In genomic region chr15:78795043-78795442, GRCh38 we compare ENCODE assay signal across 16 cellular contexts. TPM values are rescaled to one million over a fixed set of nuclear protein-coding genes. Genes with fewer than 3 reads are reported as not detected.
DNase-seq lines count a peak whose midpoint lies in the region; ATAC-seq and TF ChIP-seq lines count a peak whose summit lies in the region.
"Had no signal": no experiment of that assay in that cellular context is flagged by ENCODE, and none has a peak within 500 bp of the region (broad histone marks: within the 10 kb centered on the region; RNA-seq: fewer than 3 reads in every experiment).

No MANE protein-coding gene starts in this region.

- H3K9me2 ChIP-seq in SK-N-SH (no peaks in the 10 kb centered on the region), HCT116 (ENCODE audit: insufficient read depth) (no peaks in the 10 kb centered on the region)

- no peak for TF ChIP-seq EP300 in SK-N-SH (IDR thresholded peaks at IDR 0.05; ENCODE audit: borderline replicate concordance in 1 of 2, low read depth in 1 of 2, low read length in 1 of 2)

- no peaks in the 10 kb centered on the region for H3K4me1 Mint-ChIP-seq in stimulated activated effector memory CD8-positive, alpha-beta T cell treated with anti-CD3 and anti-CD28 coated beads, Interleukin-12 subunit alpha, Interleukin-12 subunit beta, amount 100 ng/mL, for 72 hours
- H3K4me1 Mint-ChIP-seq: CD14-positive monocyte had no signal

- RAD21 ChIA-PET in HCT116 (lab: Charles Lee; ENCODE audit: low non-redundant PET in 1 of 2, low total read pairs in 2 of 2, uncharacterized antibody in 2 of 2, unreplicated experiment in 2 of 2), result no interaction called here

- peaks cover 4 to 12% of the 10 kb centered on the region in 2 experiments for H3K36me3 ChIP-seq in SK-N-SH (replicated peaks in 1 of 2; ENCODE audit: control insufficient read depth in 1 of 2, insufficient read depth in 2 of 2, low read length in 1 of 2)
- H3K36me3 ChIP-seq in HCT116 (ENCODE audit: control insufficient read depth in 1 of 2, insufficient read depth in 2 of 2, low read length in 2 of 2), result no peaks in the 10 kb centered on the region
- H3K36me3 ChIP-seq in psoas muscle (ENCODE audit: insufficient read depth in 1 of 2, low read depth in 1 of 2), result no peaks in the 10 kb centered on the region

- ATAC-seq in SK-N-SH treated with all-trans-retinoic acid at 6 μM for 48 hours (no peak), HCT116 (no peak), psoas muscle (no peak), GM21360 (IDR thresholded peaks at IDR 0.05; ENCODE audit: unreplicated experiment) (no peak)
- no peak for ATAC-seq in stimulated activated effector memory CD8-positive, alpha-beta T cell treated with anti-CD3 and anti-CD28 coated beads, Interleukin-12 subunit alpha, Interleukin-12 subunit beta, amount 100 ng/mL, for 72 hours

- H3K9ac ChIP-seq in SK-N-SH, result no peak overlapping the region
- no peak overlapping the region for H3K9ac ChIP-seq in HCT116 (ENCODE audit: low read length)
- H3K9ac ChIP-seq: BLaER1, GM23248 had no signal

- H2AFZ ChIP-seq in SK-N-SH (ENCODE audit: low read depth) (no peak overlapping the region), HCT116 (ENCODE audit: low read depth, low read length, poor library complexity, severe bottlenecking) (no peak overlapping the region)
- H2AFZ ChIP-seq: GM23248 had no signal

- no peak overlapping the region for H3K4me3 Mint-ChIP-seq in stimulated activated effector memory CD8-positive, alpha-beta T cell treated with anti-CD3 and anti-CD28 coated beads, Interleukin-12 subunit alpha, Interleukin-12 subunit beta, amount 100 ng/mL, for 72 hours
- H3K4me3 Mint-ChIP-seq: CD14-positive monocyte; CD4-positive, alpha-beta memory T cell had no signal

- H3K4me3 ChIP-seq in SK-N-SH (ENCODE audit: low read depth in 2 of 2, low read length in 1 of 2) (no peak overlapping the region), HCT116 (replicated peaks in 1 of 2; ENCODE audit: low read depth in 1 of 2, low read length in 2 of 2) (no peak overlapping the region), psoas muscle (no peak overlapping the region)
- H3K4me3 ChIP-seq: BLaER1, GM23248 had no signal

- H3F3A ChIP-seq in SK-N-SH (replicated peaks; ENCODE audit: insufficient read depth), result no peaks in the 10 kb centered on the region

- DNase-seq in SK-N-SH (no peak), HCT116 (ENCODE audit: low read depth, low spot score) (no peak), RWPE1 (ENCODE audit: low spot score) (no peak), psoas muscle (no peak)
- no peak for DNase-seq in stimulated activated effector memory CD8-positive, alpha-beta T cell treated with anti-CD3 and anti-CD28 coated beads, Interleukin-12 subunit alpha, Interleukin-12 subunit beta, amount 100 ng/mL, for 72 hours (ENCODE audit: low spot score in 2 of 2)
- DNase-seq: CD4-positive, alpha-beta memory T cell; DMS153; DMS79; GDM1; GM23248; HCEC 1CT had no signal

- H3K9me3 ChIP-seq in SK-N-SH (no peaks in the 10 kb centered on the region), HCT116 (ENCODE audit: control insufficient read depth in 1 of 2, insufficient read depth in 1 of 2, low read depth in 1 of 2, low read length in 2 of 2) (no peaks in the 10 kb centered on the region), psoas muscle (no peaks in the 10 kb centered on the region)
- H3K9me3 ChIP-seq: BLaER1 had no signal

- TF ChIP-seq CTCF in SK-N-SH (IDR thresholded peaks at IDR 0.05) (no peak), HCT116 (IDR thresholded peaks at IDR 0.05 in 2 of 3, conservative IDR thresholded peaks at IDR 0.05 in 1 of 3; ENCODE audit: borderline replicate concordance in 1 of 3, insufficient read depth in 1 of 3, low read depth in 2 of 3, low read length in 2 of 3) (no peak), RWPE1 (conservative IDR thresholded peaks at IDR 0.05; ENCODE audit: low read depth) (no peak), psoas muscle (IDR thresholded peaks at IDR 0.05) (no peak)

- intact Hi-C loops in HCT116 (cut with micrococcal nuclease) (no loop called here), psoas muscle (cut with DNase I) (no loop called here)

- H3K27me3 ChIP-seq in SK-N-SH (ENCODE audit: insufficient read depth) (no peaks in the 10 kb centered on the region), HCT116 (ENCODE audit: insufficient read depth, low read length) (no peaks in the 10 kb centered on the region), psoas muscle (ENCODE audit: insufficient read depth in 3 of 3, low read length in 2 of 3) (no peaks in the 10 kb centered on the region)
- H3K27me3 ChIP-seq: BLaER1 had no signal

- H3K4me1 ChIP-seq in SK-N-SH (ENCODE audit: control insufficient read depth in 1 of 2, insufficient read depth in 2 of 2, low read depth in 1 of 2, low read length in 1 of 2), result peaks cover 0 to 6% of the 10 kb centered on the region in 2 experiments; a peak in 1 of 4 replicates
- H3K4me1 ChIP-seq in HCT116 (ENCODE audit: control insufficient read depth in 1 of 2, insufficient read depth in 2 of 2, low read length in 2 of 2), result peaks cover 9 to 14% of the 10 kb centered on the region in 2 experiments
- H3K4me1 ChIP-seq in psoas muscle, result no peaks in the 10 kb centered on the region
- H3K4me1 ChIP-seq: BLaER1 had no signal

- H3K79me2 ChIP-seq in SK-N-SH (ENCODE audit: insufficient read depth) (no peaks in the 10 kb centered on the region), HCT116 (ENCODE audit: insufficient read depth, low read length) (no peaks in the 10 kb centered on the region)

- BruUV-seq in HCT116 (replicated peaks; lab: Mats Ljungman, UMichigan), result no TSS peak

- POLR2A ChIA-PET in SK-N-SH (lab: Yijun Ruan, JAX) (no interaction called here), HCT116 (lab: Charles Lee) (no interaction called here), RWPE1 (lab: Yijun Ruan, JAX; ENCODE audit: low non-redundant PET) (no interaction called here)

- no peak for TF ChIP-seq POLR2A in HCT116 (IDR thresholded peaks at IDR 0.05; ENCODE audit: borderline replicate concordance, extremely low read depth, insufficient read depth, insufficient read length)

- H4K20me1 ChIP-seq in SK-N-SH (ENCODE audit: insufficient read depth), result no peaks in the 10 kb centered on the region
- H4K20me1 ChIP-seq in HCT116 (ENCODE audit: insufficient read depth), result no peaks in the 10 kb centered on the region

- TF ChIP-seq RAD21 in SK-N-SH (IDR thresholded peaks at IDR 0.05; ENCODE audit: low read length) (no peak), HCT116 (IDR thresholded peaks at IDR 0.05; ENCODE audit: low read depth) (no peak)

- no peak overlapping the region for H3K4me2 ChIP-seq in SK-N-SH
- no peak overlapping the region for H3K4me2 ChIP-seq in HCT116 (ENCODE audit: low read length)
- H3K4me2 ChIP-seq: BLaER1 had no signal

- CTCF ChIA-PET in SK-N-SH (lab: Yijun Ruan, JAX) (interaction anchor here (1.3 to 3.9 kb wide), 2 partner anchors 15 to 17 kb away, joined by 4 to 23 read pairs; partner anchors contain the start of gene ADAMTS7), HCT116 (lab: Charles Lee) (interaction anchor here (1.0 kb wide), 1 partner anchor 15 kb away, joined by 3 read pairs; no protein-coding TSS in a partner anchor), RWPE1 (lab: Yijun Ruan, JAX) (no interaction called here)

- H3K9me3 Mint-ChIP-seq in stimulated activated effector memory CD8-positive, alpha-beta T cell treated with anti-CD3 and anti-CD28 coated beads, Interleukin-12 subunit alpha, Interleukin-12 subunit beta, amount 100 ng/mL, for 72 hours, result no peaks in the 10 kb centered on the region
- H3K9me3 Mint-ChIP-seq: CD14-positive monocyte; CD4-positive, alpha-beta memory T cell had no signal

- H3K36me3 Mint-ChIP-seq in stimulated activated effector memory CD8-positive, alpha-beta T cell treated with anti-CD3 and anti-CD28 coated beads, Interleukin-12 subunit alpha, Interleukin-12 subunit beta, amount 100 ng/mL, for 72 hours, result no peaks in the 10 kb centered on the region
- H3K36me3 Mint-ChIP-seq: CD14-positive monocyte; CD4-positive, alpha-beta memory T cell had no signal

- H3K27ac ChIP-seq in SK-N-SH (ENCODE audit: low read depth in 2 of 2, low read length in 1 of 2) (no peak overlapping the region), HCT116 (ENCODE audit: low read depth, low read length) (no peak overlapping the region), RWPE1 (peak overlapping the region; percentile 88), psoas muscle (no peak overlapping the region)
- H3K27ac ChIP-seq: 22Rv1, GM23248 had no signal

- H3K27ac Mint-ChIP-seq in stimulated activated effector memory CD8-positive, alpha-beta T cell treated with anti-CD3 and anti-CD28 coated beads, Interleukin-12 subunit alpha, Interleukin-12 subunit beta, amount 100 ng/mL, for 72 hours, result peak overlapping the region; percentile 32
- H3K27ac Mint-ChIP-seq: CD4-positive, alpha-beta memory T cell had no signal

TF ChIP-seq in SK-N-SH, 30 proteins besides CTCF, POLR2A, EP300 and RAD21 (continues in another document):
- TF ChIP-seq RXRA (IDR thresholded peaks at IDR 0.05; ENCODE audit: borderline replicate concordance, low read depth), result no peak
- no peak for TF ChIP-seq FOXJ3 (CRISPR knock-in tag; IDR thresholded peaks at IDR 0.05)
- TF ChIP-seq TAF1 (IDR thresholded peaks at IDR 0.05; ENCODE audit: borderline replicate concordance, low read depth, low read length), result no peak

TF ChIP-seq in SK-N-SH treated with all-trans-retinoic acid at 6 μM for 48 hours, 23 proteins besides CTCF, POLR2A, EP300 and RAD21 (continues in another document):
- TF ChIP-seq RARB (CRISPR knock-in tag; IDR thresholded peaks at IDR 0.05) (no peak), CSDC2 (CRISPR knock-in tag; IDR thresholded peaks at IDR 0.05) (no peak)

TF ChIP-seq in HCT116, 20 proteins besides CTCF, POLR2A, EP300 and RAD21 (continues in another document):
- TF ChIP-seq ZNF274 (IDR thresholded peaks at IDR 0.05; ENCODE audit: low read depth, low read length), result no peak

RNA-seq across cellular contexts. Expression of gene ADAMTS7, which starts 16.2 kb away (rescaled TPM):
- polyA plus RNA-seq in SK-N-SH (2012; rRNA removed) (12.7 and 17.9 TPM in 2 replicates), psoas muscle (under 1 TPM; 0.32 to 0.61 (median 0.59) TPM)
- polyA plus RNA-seq in SK-N-SH (2012; cell fraction: cytosol; rRNA removed), result 5.1 and 9.1 TPM in 2 replicates
- polyA plus RNA-seq in SK-N-SH (2012; cell fraction: nucleus; rRNA removed), result 55.2 and 70.8 TPM in 2 replicates
- total RNA-seq in HCT116 (2021; ENCODE audit: unreplicated experiment) (12.0 TPM), psoas muscle (1 to 10 TPM in 2 of 4 donors, under 1 TPM in 2; 0.74 to 1.3 (median 0.96) TPM)
- polyA plus RNA-seq in HCT116 (2012), result 6.3 and 7.7 TPM in 2 replicates
- total RNA-seq: CD4-positive, alpha-beta memory T cell had no signal
- polyA plus RNA-seq: CD14-positive monocyte; CD4-positive, alpha-beta memory T cell had no signal
